Comparison of ENCODE assay signal across 10 cellular contexts in the genomic region with DNA sequence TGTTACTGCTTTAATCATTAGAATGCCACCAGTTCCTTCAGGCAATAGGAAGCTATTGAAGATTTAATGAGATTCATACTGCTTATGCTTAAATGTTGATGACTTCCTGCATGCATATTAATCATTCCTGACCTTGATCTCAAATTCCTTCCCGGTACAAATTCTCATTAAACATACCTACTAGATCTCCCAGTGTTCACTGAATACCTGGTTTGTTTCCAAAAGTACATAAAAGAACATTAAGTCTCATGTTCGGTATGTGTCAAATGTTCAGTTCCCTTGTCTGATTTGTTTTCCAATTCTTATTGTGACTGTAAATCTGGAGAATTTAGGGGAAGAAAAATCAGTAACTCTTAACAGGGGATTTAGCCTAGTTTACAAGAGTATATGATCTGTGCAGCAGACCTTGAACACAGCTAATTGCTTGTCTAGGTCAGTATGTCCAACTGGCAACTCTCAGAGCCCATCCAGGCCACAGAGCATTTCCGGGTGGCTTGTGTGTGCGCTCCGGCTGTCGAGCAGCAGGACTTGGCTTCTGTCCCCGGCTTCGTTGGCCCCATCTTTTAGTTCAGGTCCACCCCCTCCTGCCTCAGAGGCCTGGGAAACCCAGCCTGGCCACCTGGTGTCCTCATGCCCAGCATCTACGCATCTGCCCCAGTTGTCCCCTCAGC. TPM values are rescaled to one million over a fixed set of nuclear protein-coding genes. Genes with fewer than 3 reads are reported as not detected.
DNase-seq lines count a peak whose midpoint lies in the region; ATAC-seq, FAIRE-seq and TF ChIP-seq lines count a peak whose summit lies in the region.
"Had no signal": no experiment of that assay in that cellular context is flagged by ENCODE, and none has a peak within 500 bp of the region (broad histone marks: within the 10 kb centered on the region; RNA-seq: fewer than 3 reads in every experiment).

No MANE protein-coding gene starts in this region.

- DNase-seq in G401 (ENCODE audit: low spot score) (peak; percentile 92), NCI-H1092 (lab: John Stamatoyannopoulos, UW) (peak; percentile 27), GM12878 (ENCODE audit: low read depth, low spot score) (no peak), neuronal stem cell (ENCODE audit: low spot score) (no peak), superior temporal gyrus (ENCODE audit: extremely low spot score) (no peak), inferior parietal cortex (ENCODE audit: extremely low spot score) (no peak), germinal center (ENCODE audit: low spot score) (no peak)
- no peak for DNase-seq in activated CD8-positive, alpha-beta T cell treated with anti-CD3 and anti-CD28 coated beads for 36 hours
- DNase-seq: activated CD4-positive, alpha-beta T cell treated with anti-CD3 and anti-CD28 coated beads for 48 hours had no signal

- H3K27me3 ChIP-seq in GM12878 (replicated peaks in 1 of 2; ENCODE audit: control insufficient read depth in 2 of 2, insufficient read depth in 2 of 2, low read length in 1 of 2) (no peaks in the 10 kb centered on the region), neuronal stem cell (ENCODE audit: control insufficient read depth in 3 of 3, insufficient read depth in 3 of 3, low read depth in 1 of 3, low read length in 3 of 3) (no peaks in the 10 kb centered on the region)

- H2AK5ac ChIP-seq in neuronal stem cell (ENCODE audit: low read depth, low read length), result no peak overlapping the region

- TF ChIP-seq RAD21 in GM12878 (IDR thresholded peaks at IDR 0.05; ENCODE audit: insufficient read depth, low read depth, low read length), result no peak

- H3K79me2 ChIP-seq in GM12878 (ENCODE audit: control insufficient read depth, insufficient read depth, low read length), result no peaks in the 10 kb centered on the region

- no peak overlapping the region for H3K27ac ChIP-seq in GM12878 (ENCODE audit: control insufficient read depth, insufficient read depth)
- H3K27ac ChIP-seq in neuronal stem cell (replicated peaks; ENCODE audit: low read length), result no peak overlapping the region

- intact Hi-C loops in GM12878 (cut with micrococcal nuclease; ENCODE audit: unreplicated experiment), result no loop called here
- intact Hi-C loops in activated CD8-positive, alpha-beta T cell treated with anti-CD3 and anti-CD28 coated beads for 36 hours (cut with micrococcal nuclease), result no loop called here

- H2BK15ac ChIP-seq in neuronal stem cell (ENCODE audit: low read length), result no peak overlapping the region

- SMC1A ChIA-PET in GM12878 (lab: Charles Lee; ENCODE audit: uncharacterized antibody, unreplicated experiment), result interaction anchor here (1.1 to 1.6 kb wide), 2 partner anchors 11 to 50 kb away, joined by 3 to 4 read pairs; no protein-coding TSS in a partner anchor

- H3K36me3 ChIP-seq in GM12878 (ENCODE audit: control insufficient read depth in 2 of 2, insufficient read depth in 2 of 2, low read length in 1 of 2) (no peaks in the 10 kb centered on the region), neuronal stem cell (replicated peaks in 1 of 2; ENCODE audit: control insufficient read depth in 2 of 2, insufficient read depth in 2 of 2, low read length in 2 of 2) (no peaks in the 10 kb centered on the region)

- no peak for TF ChIP-seq EP300 in GM12878 (IDR thresholded peaks at IDR 0.05; ENCODE audit: borderline replicate concordance in 1 of 2, control insufficient read depth in 1 of 2, low read depth in 2 of 2, low read length in 2 of 2)

- in situ Hi-C loops in G401 (cut with HindIII; ENCODE audit: low sequenced_read_pairs), result no loop called here
- in situ Hi-C loops in GM12878 (cut with MboI), result no loop called here

- no peaks in the 10 kb centered on the region for H3K27me3 Mint-ChIP-seq in activated CD8-positive, alpha-beta T cell treated with anti-CD3 and anti-CD28 coated beads for 36 hours

- CTCF ChIA-PET in GM12878 (lab: Yijun Ruan, JAX), result no interaction called here
- CTCF ChIA-PET in activated CD8-positive, alpha-beta T cell treated with anti-CD3 and anti-CD28 coated beads for 36 hours (lab: Charles Lee), result no interaction called here

- no peak for TF ChIP-seq POLR2A in GM12878 (IDR thresholded peaks at IDR 0.05; ENCODE audit: low read depth, low read length)

- ATAC-seq in GM12878, result peak; percentile 13; the same call in 1 of the 3 replicates
- no peak for ATAC-seq in activated CD8-positive, alpha-beta T cell treated with anti-CD3 and anti-CD28 coated beads for 36 hours

- H3K9ac ChIP-seq in GM12878 (ENCODE audit: control insufficient read depth, insufficient read depth, low read length), result no peak overlapping the region
- no peak overlapping the region for H3K9ac ChIP-seq in neuronal stem cell (ENCODE audit: low read depth, low read length, poor library complexity)

- no peak overlapping the region for H2BK5ac ChIP-seq in neuronal stem cell (ENCODE audit: low read length)

- no peak for TF ChIP-seq CTCF in GM12878 (IDR thresholded peaks at IDR 0.05 in 2 of 3, conservative IDR thresholded peaks at IDR 0.05 in 1 of 3; ENCODE audit: control insufficient read depth in 2 of 3, extremely low read depth in 1 of 3, insufficient read depth in 1 of 3, low read depth in 3 of 3, low read length in 3 of 3)
- no peak for TF ChIP-seq CTCF in activated CD8-positive, alpha-beta T cell treated with anti-CD3 and anti-CD28 coated beads for 36 hours (IDR thresholded peaks at IDR 0.05)

- H3K4me2 ChIP-seq in GM12878 (ENCODE audit: control insufficient read depth, insufficient read depth), result no peak overlapping the region; the same call in 1 of the 2 replicates
- no peak overlapping the region for H3K4me2 ChIP-seq in neuronal stem cell (ENCODE audit: insufficient read depth, low read length, poor library complexity, severe bottlenecking)

- FAIRE-seq in GM12878 (lab: Jason Lieb, UNC), result no peak
- FAIRE-seq: bronchial epithelial cell had no signal

- no peak overlapping the region for H2BK120ac ChIP-seq in neuronal stem cell (ENCODE audit: low read depth, low read length)

- H4K91ac ChIP-seq in neuronal stem cell (ENCODE audit: low read depth, low read length, poor library complexity), result no peak overlapping the region

- POLR2A ChIA-PET in GM12878 (lab: Charles Lee), result no interaction called here
- POLR2A ChIA-PET in activated CD8-positive, alpha-beta T cell treated with anti-CD3 and anti-CD28 coated beads for 36 hours (lab: Charles Lee), result no interaction called here

- peaks cover 11% of the 10 kb centered on the region for H3K4me1 Mint-ChIP-seq in activated CD8-positive, alpha-beta T cell treated with anti-CD3 and anti-CD28 coated beads for 36 hours (ENCODE audit: low read depth)

- H3K79me1 ChIP-seq in neuronal stem cell (ENCODE audit: low read depth, low read length), result peaks cover 2% of the 10 kb centered on the region

- H3K36me3 Mint-ChIP-seq in activated CD8-positive, alpha-beta T cell treated with anti-CD3 and anti-CD28 coated beads for 36 hours (ENCODE audit: low read depth), result peaks cover 4% of the 10 kb centered on the region

- RAD21 ChIA-PET in GM12878 (lab: Charles Lee; ENCODE audit: unreplicated experiment), result no interaction called here

- H3K9me3 Mint-ChIP-seq in activated CD8-positive, alpha-beta T cell treated with anti-CD3 and anti-CD28 coated beads for 36 hours, result no peaks in the 10 kb centered on the region

- H3K27ac Mint-ChIP-seq in activated CD8-positive, alpha-beta T cell treated with anti-CD3 and anti-CD28 coated beads for 36 hours, result no peak overlapping the region

- no TSS peak for BruUV-seq in GM12878 (replicated peaks; lab: Mats Ljungman, UMichigan)

- no peak overlapping the region for H2BK12ac ChIP-seq in neuronal stem cell (ENCODE audit: low read length)

- 89% methylated on average over 9 of the region's 9 CpGs for WGBS in GM12878 (ENCODE audit: insufficient coverage, insufficient replicate concordance, low lambda C conversion rate, missing lambda C conversion rate)
- WGBS in neuronal stem cell (ENCODE audit: extremely low coverage in 2 of 2, insufficient read length in 2 of 2, insufficient replicate concordance in 1 of 2), 2 donors, result no CpG with 5 or more reads among the region's 9 CpGs

- no peak overlapping the region for H4K8ac ChIP-seq in neuronal stem cell (ENCODE audit: low read depth, low read length)

- no peak overlapping the region for H3K4me3 ChIP-seq in GM12878
- H3K4me3 ChIP-seq in neuronal stem cell (ENCODE audit: low read length in 2 of 2), result no peak overlapping the region

- H3K4ac ChIP-seq in neuronal stem cell (ENCODE audit: low read length), result no peak overlapping the region

- H3K14ac ChIP-seq in neuronal stem cell (ENCODE audit: low read length), result no peak overlapping the region

- H2AFZ ChIP-seq in GM12878 (ENCODE audit: control insufficient read depth, low read depth, low read length) (no peak overlapping the region; the same call in 1 of the 2 replicates), neuronal stem cell (ENCODE audit: low read length) (peak overlapping the region; percentile 70)

- H3K4me3 Mint-ChIP-seq in activated CD8-positive, alpha-beta T cell treated with anti-CD3 and anti-CD28 coated beads for 36 hours, result no peak overlapping the region

- H3K4me1 ChIP-seq in GM12878 (ENCODE audit: control insufficient read depth, insufficient read depth, low read length) (peaks cover 17% of the 10 kb centered on the region), neuronal stem cell (ENCODE audit: control insufficient read depth in 2 of 2, insufficient read depth in 1 of 2, low read depth in 1 of 2, low read length in 2 of 2) (peaks cover 6 to 16% of the 10 kb centered on the region in 2 donors)

- H3K9me3 ChIP-seq in GM12878 (replicated peaks; ENCODE audit: control insufficient read depth, insufficient read depth, low read length) (no peaks in the 10 kb centered on the region), neuronal stem cell (replicated peaks in 1 of 2; ENCODE audit: control insufficient read depth in 2 of 2, insufficient read depth in 1 of 2, low read depth in 1 of 2, low read length in 2 of 2) (no peaks in the 10 kb centered on the region)

- H4K20me1 ChIP-seq in GM12878 (ENCODE audit: control insufficient read depth, insufficient read depth), result no peaks in the 10 kb centered on the region

- peak overlapping the region; percentile 39 for H3K18ac ChIP-seq in neuronal stem cell (ENCODE audit: low read length)

- H3K23ac ChIP-seq in neuronal stem cell (ENCODE audit: low read depth, low read length, poor library complexity), result no peak overlapping the region

RNA-seq across cellular contexts. Expression of a gene that starts 13.1 kb away (rescaled TPM):
- 6.5 and 63.2 TPM in 2 replicates for total RNA-seq in G401 (2014; rRNA removed; shearing (Covaris generic))
- 53.7 and 54.1 TPM in 2 replicates for total RNA-seq in GM12878 (2013; cell fraction: nucleolus; rRNA removed)
- total RNA-seq in GM12878 (2014; rRNA removed), result 5.6 and 7.2 TPM in 2 replicates
- total RNA-seq in GM12878 (2014; rRNA removed; fragmentation: Illumina TruSeq; extraction: Trizol), result 7.9 and 10.5 TPM in 2 replicates
- 4.5 and 6.3 TPM in 2 replicates for total RNA-seq in GM12878 (2021)
- 2.0 TPM for polyA plus RNA-seq in GM12878 (2011; ENCODE audit: low read depth)
- polyA plus RNA-seq in GM12878 (2011; rRNA removed), result 11.8 and 16.8 TPM in 2 replicates
- polyA plus RNA-seq in GM12878 (2011; cell fraction: cytosol; rRNA removed), result 4.5 and 5.0 TPM in 2 replicates
- polyA plus RNA-seq in GM12878 (2011; cell fraction: nucleus; rRNA removed), result 16.1 and 18.1 TPM in 2 replicates
- polyA plus RNA-seq in GM12878 (2012), result 3.8 and 3.9 TPM in 2 replicates
- 9.3 and 12.5 TPM in 2 replicates for polyA plus RNA-seq in GM12878 (2014; fragmentation: Illumina TruSeq; extraction: Trizol)
- polyA plus RNA-seq in GM12878 (2014; fragmentation: Nextera tagmentation; extraction: Ambion mirVana), result 1 to 10 TPM; 4.6 to 5.9 TPM
- polyA plus RNA-seq in GM12878 (2014; rRNA removed), result 7.7 TPM in 2 replicates
- polyA plus RNA-seq in GM12878 (2016; fragmentation: Nextera tagmentation; extraction: Ambion mirVana), result 10 to 100 TPM; 10.9 to 12.1 TPM
- 8.4 and 12.7 TPM in 2 replicates for polyA minus RNA-seq in GM12878 (2011; rRNA and poly(A)+ RNA removed)
- polyA minus RNA-seq in GM12878 (2011; cell fraction: cytosol; rRNA and poly(A)+ RNA removed), result 2.7 and 5.3 TPM in 2 replicates
- polyA minus RNA-seq in GM12878 (2011; cell fraction: nucleus; rRNA and poly(A)+ RNA removed), result 12.6 and 18.1 TPM in 2 replicates
- 4.7 TPM for polyA plus RNA-seq in neuronal stem cell (2013, experiment 1 of 2)
- polyA plus RNA-seq in neuronal stem cell (2013, experiment 2 of 2), result 4.0 TPM
- 1 to 10 TPM; 5.4 to 8.8 TPM for total RNA-seq in activated CD8-positive, alpha-beta T cell treated with anti-CD3 and anti-CD28 coated beads for 36 hours

Comparison
In these comparisons a context has a peak if more than half of its experiments do, and no peak if none do; other contexts are left out.
1. DNase-seq: peak in G401 (single experiment) and NCI-H1092 (single experiment); none in GM12878 (single experiment), neuronal stem cell (single experiment), superior temporal gyrus (single experiment), inferior parietal cortex (single experiment), activated CD8-positive, alpha-beta T cell treated with anti-CD3 and anti-CD28 coated beads for 36 hours (single experiment) and germinal center (single experiment).